18 cellular contexts compared by ENCODE assay signal in genomic region chr7:116734736-116735135, GRCh38.
"Had no signal": no experiment of that assay in that cellular context is flagged by ENCODE, and none has a peak within 500 bp of the region (broad histone marks: within the 10 kb centered on the region; RNA-seq: fewer than 3 reads in every experiment).

No MANE protein-coding gene starts in this region.

- H3K9me3 ChIP-seq: lower lobe of right lung, ovary, psoas muscle, tibial artery had no signal

- H3K36me3 Mint-ChIP-seq: brain; naive thymus-derived CD8-positive, alpha-beta T cell had no signal

- H3K27me3 Mint-ChIP-seq: brain had no signal

- H3K4me1 Mint-ChIP-seq: activated CD4-positive, alpha-beta T cell treated with anti-CD3 and anti-CD28 coated beads, Interleukin-2, amount 10 ng/mL, durations not matched to agents 7 days and 5 days; activated naive CD8-positive, alpha-beta T cell treated with anti-CD3 and anti-CD28 coated beads, Interleukin-2, amount 50 U/mL, for 24 hours; naive thymus-derived CD8-positive, alpha-beta T cell had no signal

- H3K4me3 Mint-ChIP-seq: activated CD4-positive, alpha-beta T cell treated with anti-CD3 and anti-CD28 coated beads, Interleukin-2, amount 10 ng/mL, durations not matched to agents 7 days and 5 days; activated CD8-positive, alpha-beta T cell treated with anti-CD3 and anti-CD28 coated beads, Interleukin-2, amount 10 ng/mL, durations not matched to agents 7 days and 5 days; activated naive CD8-positive, alpha-beta T cell treated with anti-CD3 and anti-CD28 coated beads, Interleukin-2, amount 50 U/mL, for 24 hours; activated T-helper 1 cell treated with anti-CD3 and anti-CD28 coated beads, Interleukin-12 subunit alpha, Interleukin-12 subunit beta, Interleukin-2, Interleukin-4 antibody, amounts not matched to agents 30 ng/mL and 10 ng/mL and 1 ng/mL, durations not matched to agents 14 hours and 24 hours and 36 hours; naive thymus-derived CD8-positive, alpha-beta T cell had no signal

- H3K27ac Mint-ChIP-seq: activated CD4-positive, alpha-beta T cell treated with anti-CD3 and anti-CD28 coated beads, Interleukin-2, amount 10 ng/mL, durations not matched to agents 7 days and 5 days; activated CD8-positive, alpha-beta T cell treated with anti-CD3 and anti-CD28 coated beads, Interleukin-2, amount 10 ng/mL, durations not matched to agents 7 days and 5 days; activated naive CD8-positive, alpha-beta T cell treated with anti-CD3 and anti-CD28 coated beads, Interleukin-2, amount 50 U/mL, for 24 hours; activated T-helper 1 cell treated with anti-CD3 and anti-CD28 coated beads, Interleukin-12 subunit alpha, Interleukin-12 subunit beta, Interleukin-2, Interleukin-4 antibody, amounts not matched to agents 30 ng/mL and 10 ng/mL and 1 ng/mL, durations not matched to agents 14 hours and 24 hours and 36 hours; naive thymus-derived CD8-positive, alpha-beta T cell had no signal

- H3K4me1 ChIP-seq: tibial artery had no signal

- H3K4me3 ChIP-seq: lower lobe of right lung, ovary, psoas muscle, tibial artery had no signal

- H3K9me3 Mint-ChIP-seq: activated CD4-positive, alpha-beta T cell treated with anti-CD3 and anti-CD28 coated beads, Interleukin-2, amount 10 ng/mL, durations not matched to agents 7 days and 5 days; activated naive CD8-positive, alpha-beta T cell treated with anti-CD3 and anti-CD28 coated beads, Interleukin-2, amount 50 U/mL, for 24 hours; activated T-helper 1 cell treated with anti-CD3 and anti-CD28 coated beads, Interleukin-12 subunit alpha, Interleukin-12 subunit beta, Interleukin-2, Interleukin-4 antibody, amounts not matched to agents 30 ng/mL and 10 ng/mL and 1 ng/mL, durations not matched to agents 14 hours and 24 hours and 36 hours; brain; naive thymus-derived CD8-positive, alpha-beta T cell had no signal

- ATAC-seq: activated CD8-positive, alpha-beta T cell treated with anti-CD3 and anti-CD28 coated beads, Interleukin-2, amount 10 ng/mL, durations not matched to agents 7 days and 5 days; activated naive CD8-positive, alpha-beta T cell treated with anti-CD3 and anti-CD28 coated beads, Interleukin-2, amount 50 U/mL, for 24 hours; left colon; lower lobe of right lung; naive thymus-derived CD8-positive, alpha-beta T cell; right cardiac atrium; stimulated activated naive CD8-positive, alpha-beta T cell treated with anti-CD3 and anti-CD28 coated beads, Interleukin-15, Interleukin-2, amounts not matched to agents 100 U/mL and 50 U/mL, for 24 hours had no signal

- H3K27me3 ChIP-seq: ovary, tibial artery had no signal

- DNase-seq: activated CD4-positive, alpha-beta T cell treated with anti-CD3 and anti-CD28 coated beads, Interleukin-2, amount 10 ng/mL, durations not matched to agents 7 days and 5 days; activated CD4-positive, CD25-positive, alpha-beta regulatory T cell treated with anti-CD3 and anti-CD28 coated beads, Interleukin-2, amount 50 U/mL, for 72 hours; activated CD8-positive, alpha-beta T cell treated with anti-CD3 and anti-CD28 coated beads, Interleukin-2, amount 10 ng/mL, durations not matched to agents 7 days and 5 days; activated gamma-delta T cell; activated naive CD4-positive, alpha-beta T cell treated with anti-CD3 and anti-CD28 coated beads, Interleukin-2, amount 50 U/mL, for 16 hours; activated naive CD8-positive, alpha-beta T cell treated with anti-CD3 and anti-CD28 coated beads, Interleukin-2, amount 50 U/mL, for 24 hours; left colon; lower lobe of right lung; naive thymus-derived CD8-positive, alpha-beta T cell; ovary; psoas muscle; right cardiac atrium; stimulated activated CD4-positive, alpha-beta T cell treated with anti-CD3 and anti-CD28 coated beads, Interleukin-12 subunit alpha, Interleukin-12 subunit beta, amount 100 ng/mL, for 4 hours; stimulated activated CD4-positive, alpha-beta T cell treated with anti-CD3 and anti-CD28 coated beads, Interleukin-4, amount 100 ng/mL, for 4 hours; stimulated activated naive CD8-positive, alpha-beta T cell treated with anti-CD3 and anti-CD28 coated beads, Interleukin-15, Interleukin-2, amounts not matched to agents 100 U/mL and 50 U/mL, for 24 hours; tibial artery had no signal

- H3K27ac ChIP-seq: lower lobe of right lung, ovary, tibial artery had no signal

- H3K36me3 ChIP-seq: lower lobe of right lung, ovary, tibial artery had no signal
